Comparison of ENCODE assay signal across 8 cellular contexts in genomic region chr1:156282143-156282478, GRCh38. TPM values are rescaled to one million over a fixed set of nuclear protein-coding genes. Genes with fewer than 3 reads are reported as not detected.
DNase-seq lines count a peak whose midpoint lies in the region; ATAC-seq, FAIRE-seq and TF ChIP-seq lines count a peak whose summit lies in the region.

No MANE protein-coding gene starts in this region.

- H3K27ac Mint-ChIP-seq in T-helper 2 cell treated with Interferon-gamma antibody and Interleukin-4, amounts not matched to agents 5 μg/mL and 100 μg/mL, for 36 hours: peak overlapping the region; percentile 92
- peak overlapping the region; percentile 77 for H3K27ac Mint-ChIP-seq in astrocyte (ENCODE audit: unreplicated experiment)

- H3K9ac ChIP-seq in MM.1S (ENCODE audit: low read length): peak overlapping the region; percentile 79
- peak overlapping the region; percentile 96 for H3K9ac ChIP-seq in astrocyte (ENCODE audit: low read length)

- peak overlapping the region; percentile 91 for H3K4me3 Mint-ChIP-seq in T-helper 2 cell treated with Interferon-gamma antibody and Interleukin-4, amounts not matched to agents 5 μg/mL and 100 μg/mL, for 36 hours
- peak overlapping the region; percentile 94 for H3K4me3 Mint-ChIP-seq in astrocyte (ENCODE audit: unreplicated experiment)

- H3K36me3 ChIP-seq in MM.1S (replicated peaks; ENCODE audit: insufficient read depth, low read length) (peaks cover 15% of the 10 kb centered on the region), astrocyte (ENCODE audit: insufficient read depth, low read length) (peaks cover 14% of the 10 kb centered on the region), kidney epithelial cell (ENCODE audit: control insufficient read depth, insufficient read depth, low read length) (peaks cover 2% of the 10 kb centered on the region), suprapubic skin (peaks cover 31% of the 10 kb centered on the region)

- under 1% methylated on average over 10 of the region's 10 CpGs for WGBS in suprapubic skin

- H3K27me3 Mint-ChIP-seq in T-helper 2 cell treated with Interferon-gamma antibody and Interleukin-4, amounts not matched to agents 5 μg/mL and 100 μg/mL, for 36 hours (ENCODE audit: low read depth): no peaks in the 10 kb centered on the region
- H3K27me3 Mint-ChIP-seq in astrocyte (ENCODE audit: low read depth, unreplicated experiment): no peaks in the 10 kb centered on the region

- no peak for ATAC-seq in GM18861 (IDR thresholded peaks at IDR 0.05; ENCODE audit: unreplicated experiment)

- H3F3A ChIP-seq in MM.1S (ENCODE audit: insufficient read depth, low read length): peaks cover 7% of the 10 kb centered on the region

- peaks cover 30% of the 10 kb centered on the region for H3K4me1 Mint-ChIP-seq in T-helper 2 cell treated with Interferon-gamma antibody and Interleukin-4, amounts not matched to agents 5 μg/mL and 100 μg/mL, for 36 hours (ENCODE audit: low read depth)
- H3K4me1 Mint-ChIP-seq in astrocyte (ENCODE audit: low read depth, unreplicated experiment): peaks cover 17% of the 10 kb centered on the region

- no peak for TF ChIP-seq EP300 in suprapubic skin (IDR thresholded peaks at IDR 0.05)

- no peaks in the 10 kb centered on the region for H3K9me3 ChIP-seq in MM.1S (replicated peaks; ENCODE audit: insufficient read depth, low read length)
- no peaks in the 10 kb centered on the region for H3K9me3 ChIP-seq in astrocyte (ENCODE audit: insufficient read depth, low read depth, low read length)
- no peaks in the 10 kb centered on the region for H3K9me3 ChIP-seq in suprapubic skin

- H3K4me2 ChIP-seq in MM.1S (ENCODE audit: low read depth, low read length) (peak overlapping the region; percentile 90), astrocyte (ENCODE audit: low read length) (peak overlapping the region; percentile 97)

- H2AFZ ChIP-seq in MM.1S (ENCODE audit: low read length): peak overlapping the region; percentile 56; the same call in 1 of the 2 replicates
- H2AFZ ChIP-seq in astrocyte (ENCODE audit: low read depth, low read length): no peak overlapping the region

- peaks cover 79% of the 10 kb centered on the region for H3K79me2 ChIP-seq in MM.1S (ENCODE audit: low read length)
- peaks cover 55% of the 10 kb centered on the region for H3K79me2 ChIP-seq in astrocyte (ENCODE audit: insufficient read depth, low read length)

- H3K9me3 Mint-ChIP-seq in T-helper 2 cell treated with Interferon-gamma antibody and Interleukin-4, amounts not matched to agents 5 μg/mL and 100 μg/mL, for 36 hours: no peaks in the 10 kb centered on the region
- no peaks in the 10 kb centered on the region for H3K9me3 Mint-ChIP-seq in astrocyte (ENCODE audit: unreplicated experiment)

- DNase-seq in T-helper 2 cell treated with Interferon-gamma antibody and Interleukin-4, amounts not matched to agents 5 μg/mL and 100 μg/mL, for 36 hours (ENCODE audit: low spot score): no peak
- DNase-seq in T-helper 2 cell (no peak), MM.1S (peak; percentile 47), astrocyte (ENCODE audit: low read depth) (no peak), kidney epithelial cell (ENCODE audit: low read depth) (no peak), suprapubic skin (ENCODE audit: low spot score in 2 of 2) (no peak), iPS-NIHi7 (ENCODE audit: extremely low spot score) (no peak)

- no peak for TF ChIP-seq CTCF in MM.1S (IDR thresholded peaks at IDR 0.05; ENCODE audit: low read length)
- no peak for TF ChIP-seq CTCF in astrocyte (IDR thresholded peaks at IDR 0.05; ENCODE audit: insufficient read depth, low read depth, low read length)
- no peak for TF ChIP-seq CTCF in kidney epithelial cell (IDR thresholded peaks at IDR 0.05; ENCODE audit: insufficient read depth, low read length, poor library complexity, severe bottlenecking)
- no peak for TF ChIP-seq CTCF in suprapubic skin (IDR thresholded peaks at IDR 0.05)

- no peaks in the 10 kb centered on the region for H3K9me2 ChIP-seq in MM.1S (replicated peaks; ENCODE audit: insufficient read depth, low read length)

- peak overlapping the region; percentile 84 for H3K4me3 ChIP-seq in MM.1S (ENCODE audit: low read length)
- peak overlapping the region; percentile 87 for H3K4me3 ChIP-seq in astrocyte (ENCODE audit: insufficient read depth, low read depth, low read length)
- peak overlapping the region; percentile 71 for H3K4me3 ChIP-seq in kidney epithelial cell (ENCODE audit: low read depth, low read length)
- H3K4me3 ChIP-seq in suprapubic skin: peak overlapping the region; percentile 86

- TF ChIP-seq POLR2A in suprapubic skin (IDR thresholded peaks at IDR 0.05): no peak

- no peak for FAIRE-seq in astrocyte (lab: Jason Lieb, UNC)

- H4K20me1 ChIP-seq in MM.1S (ENCODE audit: insufficient read depth, low read length): 0 out of 2 replicates have a peak, but pooled peaks cover 3% of the 10 kb centered on the region
- H4K20me1 ChIP-seq in astrocyte (ENCODE audit: insufficient read depth, low read length): peaks cover 47% of the 10 kb centered on the region

- peaks cover 23% of the 10 kb centered on the region for H3K36me3 Mint-ChIP-seq in T-helper 2 cell treated with Interferon-gamma antibody and Interleukin-4, amounts not matched to agents 5 μg/mL and 100 μg/mL, for 36 hours (ENCODE audit: low read depth)
- peaks cover 9% of the 10 kb centered on the region for H3K36me3 Mint-ChIP-seq in astrocyte (ENCODE audit: low read depth, unreplicated experiment)

- H3K4me1 ChIP-seq in MM.1S (ENCODE audit: low read length) (peaks cover 23% of the 10 kb centered on the region; the same call in 1 of the 2 replicates), astrocyte (ENCODE audit: insufficient read depth, low read length) (peaks cover 17% of the 10 kb centered on the region), suprapubic skin (peaks cover 43% of the 10 kb centered on the region)

- H3K27me3 ChIP-seq in MM.1S (replicated peaks; ENCODE audit: insufficient read depth, low read length): no peaks in the 10 kb centered on the region
- H3K27me3 ChIP-seq in astrocyte (ENCODE audit: insufficient read depth, low read length): no peaks in the 10 kb centered on the region
- no peaks in the 10 kb centered on the region for H3K27me3 ChIP-seq in kidney epithelial cell (ENCODE audit: control insufficient read depth, insufficient read depth, low read length)
- H3K27me3 ChIP-seq in suprapubic skin: no peaks in the 10 kb centered on the region

- H3K27ac ChIP-seq in MM.1S (ENCODE audit: low read length): peak overlapping the region; percentile 68
- peak overlapping the region; percentile 80 for H3K27ac ChIP-seq in astrocyte (ENCODE audit: low read depth, low read length)
- H3K27ac ChIP-seq in suprapubic skin: peak overlapping the region; percentile 94

RNA-seq across cellular contexts. Expression of gene SMG5, which starts 0.5 kb away (rescaled TPM):
- total RNA-seq in astrocyte (75.6 and 81.4 TPM in 2 replicates), kidney epithelial cell (84.4 and 88.7 TPM in 2 replicates), suprapubic skin (100 to 1,000 TPM in 1 of 4 donors, 10 to 100 TPM in 3; 68.0 to 170 (median 76.6) TPM)

RNA-seq across cellular contexts. Expression of gene TMEM79, which starts 2.0 kb away (rescaled TPM):
- total RNA-seq in astrocyte (3.0 and 3.2 TPM in 2 replicates), kidney epithelial cell (1.9 and 3.0 TPM in 2 replicates), suprapubic skin (100 to 1,000 TPM in 2 of 4 donors, 10 to 100 TPM in 2; 81.0 to 120 (median 97.5) TPM)

RNA-seq across cellular contexts. Expression of gene GLMP, which starts 13.4 kb away (rescaled TPM):
- total RNA-seq in astrocyte (43.6 and 52.5 TPM in 2 replicates), kidney epithelial cell (91.5 and 104 TPM in 2 replicates), suprapubic skin (10 to 100 TPM; 35.5 to 78.1 (median 42.8) TPM)

RNA-seq across cellular contexts. Expression of gene VHLL, which starts 17.0 kb away (rescaled TPM):
- total RNA-seq in astrocyte (0.34 TPM in 1 of 2 replicates, not detected in the other), kidney epithelial cell (not detected in 2 replicates), suprapubic skin (not detected)

RNA-seq across cellular contexts. Expression of gene PAQR6, which starts 34.3 kb away (rescaled TPM):
- total RNA-seq in astrocyte (6.4 and 7.2 TPM in 2 replicates), kidney epithelial cell (2.5 TPM in 2 replicates), suprapubic skin (10 to 100 TPM in 1 of 4 donors, 1 to 10 TPM in 3; 4.5 to 18.5 (median 7.2) TPM)

Comparison
In these comparisons a context has a peak if more than half of its experiments do, and no peak if none do; other contexts are left out.
1. RNA of gene TMEM79, which starts 2.0 kb away (total RNA-seq): 81.0 to 120 TPM in suprapubic skin; 3.0 to 3.2 TPM in astrocyte and 1.9 to 3.0 TPM in kidney epithelial cell; every median in the first group is over 10 times any median in the second.
2. Peak in every context shown above with its lines, with median percentiles within 50 percentile points of each other: H3K27ac ChIP-seq and H3K4me3 ChIP-seq.